In genomic region chr14:20690848-20691640, GRCh38 we compare ENCODE assay signal across 8 cellular contexts. TPM values are rescaled to one million over a fixed set of nuclear protein-coding genes. Genes with fewer than 3 reads are reported as not detected.
DNase-seq lines count a peak whose midpoint lies in the region; ATAC-seq, FAIRE-seq and TF ChIP-seq lines count a peak whose summit lies in the region.

No MANE protein-coding gene starts in this region.

- CTCF ChIA-PET in OCI-LY7 (lab: Charles Lee; ENCODE audit: unreplicated experiment) = interaction anchor here (0.7 kb wide), 1 partner anchor 9 kb away, joined by 3 read pairs; no protein-coding TSS in a partner anchor
- CTCF ChIA-PET in activated naive CD4-positive, alpha-beta T cell treated with anti-CD3 and anti-CD28 coated beads, Interleukin-2, amount 10 ng/mL, durations not matched to agents 7 days and 5 days (lab: Charles Lee) = interaction anchor here (0.7 to 3.4 kb wide), 25 partner anchors 9 to 364 kb away, joined by 3 to 51 read pairs (median 4); no protein-coding TSS in a partner anchor

- peak; percentile 86 for ATAC-seq in GM18511 (IDR thresholded peaks at IDR 0.05; ENCODE audit: unreplicated experiment)
- ATAC-seq in pancreas = peak; percentile 59 to 82 (median 80)
- ATAC-seq in HG02852 (IDR thresholded peaks at IDR 0.05; ENCODE audit: unreplicated experiment) = no peak

- no peak overlapping the region; the same call in 1 of the 2 replicates for H2AFZ ChIP-seq in OCI-LY7 (ENCODE audit: low read length)

- H3K9me3 Mint-ChIP-seq in activated naive CD4-positive, alpha-beta T cell treated with anti-CD3 and anti-CD28 coated beads, Interleukin-2, amount 10 ng/mL, durations not matched to agents 7 days and 5 days = no peaks in the 10 kb centered on the region

- POLR2A ChIA-PET in OCI-LY7 (lab: Charles Lee) = interaction anchor here (1.1 to 1.2 kb wide), 3 partner anchors 10 to 163 kb away, joined by 3 to 6 read pairs (median 3); no protein-coding TSS in a partner anchor

- H3K9me3 ChIP-seq in BE2C = no peaks in the 10 kb centered on the region
- H3K9me3 ChIP-seq in OCI-LY7 (ENCODE audit: low read length) = no peaks in the 10 kb centered on the region
- H3K9me3 ChIP-seq in pancreas = no peaks in the 10 kb centered on the region

- TF ChIP-seq CTCF in BE2C (IDR thresholded peaks at IDR 0.05; ENCODE audit: low read depth, low read length) (peak; percentile 93), OCI-LY7 (conservative IDR thresholded peaks at IDR 0.05; ENCODE audit: low read length) (peak; percentile 96), pancreas (IDR thresholded peaks at IDR 0.05) (peak; percentile 60 to 79 (median 73))

- no peak overlapping the region for H3K27ac ChIP-seq in OCI-LY7 (ENCODE audit: low read depth, low read length, poor library complexity, severe bottlenecking)
- peak overlapping the region in 1 of 4 donors; percentile 20 for H3K27ac ChIP-seq in pancreas

- in situ Hi-C loops in KBM-7 (cut with MboI; ENCODE audit: low pct_unique_long_range_greater_than_20kb, low sequenced_read_pairs) = no loop called here

- FAIRE-seq in pancreas (lab: Jason Lieb, UNC) = peak; percentile 92

- H3K27me3 Mint-ChIP-seq in activated naive CD4-positive, alpha-beta T cell treated with anti-CD3 and anti-CD28 coated beads, Interleukin-2, amount 10 ng/mL, durations not matched to agents 7 days and 5 days = peaks cover 3% of the 10 kb centered on the region

- DNase-seq in BE2C (peak; percentile 43), KBM-7 (peak; percentile 85), OCI-LY7 (ENCODE audit: low spot score) (peak; percentile 70), germinal center (ENCODE audit: low spot score) (peak; percentile 60), pancreas (peak in 3 of 6 donors; percentile 54 to 78 (median 56))
- DNase-seq in activated naive CD4-positive, alpha-beta T cell treated with anti-CD3 and anti-CD28 coated beads, Interleukin-2, amount 10 ng/mL, durations not matched to agents 7 days and 5 days = peak; percentile 54

- H4K20me1 ChIP-seq in OCI-LY7 (ENCODE audit: insufficient read depth, low read length) = no peaks in the 10 kb centered on the region

- BruUV-seq in OCI-LY7 (replicated peaks; lab: Mats Ljungman, UMichigan) = no TSS peak

- H3K79me2 ChIP-seq in OCI-LY7 (ENCODE audit: insufficient read depth, low read depth, low read length) = no peaks in the 10 kb centered on the region

- H3K4me3 Mint-ChIP-seq in activated naive CD4-positive, alpha-beta T cell treated with anti-CD3 and anti-CD28 coated beads, Interleukin-2, amount 10 ng/mL, durations not matched to agents 7 days and 5 days = no peak overlapping the region

- no peak overlapping the region for H3K27ac Mint-ChIP-seq in activated naive CD4-positive, alpha-beta T cell treated with anti-CD3 and anti-CD28 coated beads, Interleukin-2, amount 10 ng/mL, durations not matched to agents 7 days and 5 days

- H3K36me3 ChIP-seq in BE2C = no peaks in the 10 kb centered on the region
- no peaks in the 10 kb centered on the region for H3K36me3 ChIP-seq in OCI-LY7 (ENCODE audit: insufficient read depth, low read length)
- no peaks in the 10 kb centered on the region for H3K36me3 ChIP-seq in pancreas

- no peaks in the 10 kb centered on the region for H3K36me3 Mint-ChIP-seq in activated naive CD4-positive, alpha-beta T cell treated with anti-CD3 and anti-CD28 coated beads, Interleukin-2, amount 10 ng/mL, durations not matched to agents 7 days and 5 days

- H3K27me3 ChIP-seq in BE2C (no peaks in the 10 kb centered on the region), pancreas (no peaks in the 10 kb centered on the region)

- peak overlapping the region; percentile 4; the same call in 1 of the 2 replicates for H3K4me2 ChIP-seq in OCI-LY7 (ENCODE audit: low read length)

- 10 to 11% methylated on average over 9 of the region's 9 CpGs for WGBS in pancreas, 2 donors

- intact Hi-C loops in OCI-LY7 (cut with micrococcal nuclease; ENCODE audit: unreplicated experiment) (loop anchor here (1.0 to 2.0 kb wide), 2 partner anchors 28 to 160 kb away; no protein-coding TSS in a partner anchor), pancreas (cut with DNase I) (no loop called here)

- no peaks in the 10 kb centered on the region for H3K9me2 ChIP-seq in OCI-LY7 (ENCODE audit: insufficient read depth, low read length)

- H3K4me3 ChIP-seq in BE2C (ENCODE audit: low read depth, low read length) = peak overlapping the region; percentile 15; the same call in 1 of the 2 replicates
- no peak overlapping the region for H3K4me3 ChIP-seq in OCI-LY7 (ENCODE audit: low read depth, low read length, poor library complexity, severe bottlenecking)
- H3K4me3 ChIP-seq in pancreas = no peak overlapping the region

- H3K4me1 ChIP-seq in BE2C (no peaks in the 10 kb centered on the region), OCI-LY7 (ENCODE audit: insufficient read depth, low read length, poor library complexity, severe bottlenecking) (no peaks in the 10 kb centered on the region), pancreas (peaks cover 12 to 39% (median 31%) of the 10 kb centered on the region in 3 donors)

- peaks cover 7% of the 10 kb centered on the region for H3K4me1 Mint-ChIP-seq in activated naive CD4-positive, alpha-beta T cell treated with anti-CD3 and anti-CD28 coated beads, Interleukin-2, amount 10 ng/mL, durations not matched to agents 7 days and 5 days

RNA-seq across cellular contexts. Expression of gene ANG, which starts 2.5 kb away (rescaled TPM):
- 0.62 TPM for polyA plus RNA-seq in BE2C (2012; ENCODE audit: insufficient read depth, insufficient read length, low read depth)
- total RNA-seq in OCI-LY7 (2014; rRNA removed; shearing (Covaris generic)) = not detected in 2 replicates
- not detected in 2 replicates for total RNA-seq in OCI-LY7 (2022)
- total RNA-seq in pancreas = 10 to 100 TPM in 5 of 6 donors, 1 to 10 TPM in 1; 9.8 to 16.0 (median 13.3) TPM
- polyA plus RNA-seq in pancreas = 10 to 100 TPM; 11.8 to 14.7 TPM

RNA-seq across cellular contexts. Expression of gene RNASE4, which starts 6.7 kb away (rescaled TPM):
- polyA plus RNA-seq in BE2C (2012; ENCODE audit: insufficient read depth, insufficient read length, low read depth) = not detected
- total RNA-seq in OCI-LY7 (2014; rRNA removed; shearing (Covaris generic)) = not detected in 2 replicates
- not detected in 2 replicates for total RNA-seq in OCI-LY7 (2022)
- 10 to 100 TPM; 13.6 to 26.7 (median 15.4) TPM for total RNA-seq in pancreas
- 10 to 100 TPM in 1 of 2 donors, 1 to 10 TPM in 1; 9.6 to 24.7 TPM for polyA plus RNA-seq in pancreas

RNA-seq across cellular contexts. Expression of gene OR6S1, which starts 49.6 kb away (rescaled TPM):
- polyA plus RNA-seq in BE2C (2012; ENCODE audit: insufficient read depth, insufficient read length, low read depth) = not detected
- not detected in 2 replicates for total RNA-seq in OCI-LY7 (2014; rRNA removed; shearing (Covaris generic))
- not detected in 2 replicates for total RNA-seq in OCI-LY7 (2022)
- total RNA-seq in pancreas = not detected
- not detected for polyA plus RNA-seq in pancreas

RNA-seq across cellular contexts. Expression of gene EDDM3A, which starts 54.6 kb away (rescaled TPM):
- polyA plus RNA-seq in BE2C (2012; ENCODE audit: insufficient read depth, insufficient read length, low read depth) = not detected
- not detected in 2 replicates for total RNA-seq in OCI-LY7 (2014; rRNA removed; shearing (Covaris generic))
- total RNA-seq in OCI-LY7 (2022) = not detected in 2 replicates
- not detected for total RNA-seq in pancreas
- polyA plus RNA-seq in pancreas = not detected

Comparison
In these comparisons a context has a peak if more than half of its experiments do, and no peak if none do; other contexts are left out.
1. RNA of gene ANG, which starts 2.5 kb away (total RNA-seq): 9.8 to 16.0 TPM in pancreas; not detected in OCI-LY7; every median in the first group is over 4 times any median in the second.
2. RNA of gene RNASE4, which starts 6.7 kb away (total RNA-seq): 13.6 to 26.7 TPM in pancreas; not detected in OCI-LY7; every median in the first group is over 10 times any median in the second.
3. Peak in every context shown above with its lines, with median percentiles within 50 percentile points of each other: CTCF ChIP-seq.